Comparison of ENCODE assay signal across 40 cellular contexts in genomic region chr7:126462405-126462804, GRCh38.
"Had no signal": no experiment of that assay in that cellular context is flagged by ENCODE, and none has a peak within 500 bp of the region (broad histone marks: within the 10 kb centered on the region; RNA-seq: fewer than 3 reads in every experiment).

No MANE protein-coding gene starts in this region.

- H3K4me3 Mint-ChIP-seq: activated naive CD4-positive, alpha-beta T cell treated with anti-CD3 and anti-CD28 coated beads for 36 hours; activated naive CD4-positive, alpha-beta T cell treated with anti-CD3 and anti-CD28 coated beads, Interleukin-2, amount 10 ng/mL, durations not matched to agents 7 days and 5 days; activated naive CD4-positive, alpha-beta T cell treated with anti-CD3 and anti-CD28 coated beads, Interleukin-2, amount 50 U/mL, for 24 hours; activated naive CD8-positive, alpha-beta T cell; activated naive CD8-positive, alpha-beta T cell treated with anti-CD3 and anti-CD28 coated beads for 36 hours; activated naive CD8-positive, alpha-beta T cell treated with anti-CD3 and anti-CD28 coated beads, Interleukin-2, amount 10 ng/mL, durations not matched to agents 7 days and 5 days; activated naive CD8-positive, alpha-beta T cell treated with anti-CD3 and anti-CD28 coated beads, Interleukin-2, amount 50 U/mL, for 24 hours; activated T-cell treated with anti-CD3 and anti-CD28 coated beads, Interleukin-2, amount 50 U/mL, for 24 hours; activated T-cell treated with anti-CD3 and anti-CD28 coated beads, Interleukin-2, amount 50 U/mL, for 4 hours; activated T-cell treated with anti-CD3 and anti-CD28 coated beads, Interleukin-2, amount 50 U/mL, for 72 hours; activated T-helper 1 cell treated with anti-CD3 and anti-CD28 coated beads, Interleukin-12 subunit alpha, Interleukin-12 subunit beta, Interleukin-2, Interleukin-4 antibody, amounts not matched to agents 30 ng/mL and 10 ng/mL and 1 ng/mL, durations not matched to agents 14 hours and 24 hours and 36 hours; activated T-helper 17 cell treated with anti-CD3 and anti-CD28 coated beads, Interleukin-2, amount 50 U/mL, for 72 hours; brain; central memory CD8-positive, alpha-beta T cell had no signal

- H3K27ac ChIP-seq: adrenal gland, ascending aorta, body of pancreas, brain microvascular endothelial cell, breast epithelium, cardiac muscle cell had no signal

- H3K36me3 Mint-ChIP-seq: activated naive CD4-positive, alpha-beta T cell treated with anti-CD3 and anti-CD28 coated beads, Interleukin-2, amount 10 ng/mL, durations not matched to agents 7 days and 5 days; activated naive CD4-positive, alpha-beta T cell treated with anti-CD3 and anti-CD28 coated beads, Interleukin-2, amount 50 U/mL, for 24 hours; activated naive CD4-positive, alpha-beta T cell treated with anti-CD3 and anti-CD28 coated beads, Interleukin-2, amount 50 U/mL, for 72 hours; activated naive CD8-positive, alpha-beta T cell; activated naive CD8-positive, alpha-beta T cell treated with anti-CD3 and anti-CD28 coated beads for 36 hours; activated naive CD8-positive, alpha-beta T cell treated with anti-CD3 and anti-CD28 coated beads, Interleukin-2, amount 10 ng/mL, durations not matched to agents 7 days and 5 days; brain had no signal

- ATAC-seq: activated naive CD4-positive, alpha-beta T cell treated with anti-CD3 and anti-CD28 coated beads, Interleukin-2, amount 50 U/mL, for 72 hours; activated naive CD8-positive, alpha-beta T cell treated with anti-CD3 and anti-CD28 coated beads, Interleukin-2, amount 50 U/mL, for 24 hours; activated T-cell treated with anti-CD3 and anti-CD28 coated beads, Interleukin-2, amount 50 U/mL, for 4 hours; activated T-cell treated with anti-CD3 and anti-CD28 coated beads, Interleukin-2, amount 50 U/mL, for 72 hours; activated T-helper 17 cell treated with anti-CD3 and anti-CD28 coated beads, Interleukin-2, amount 50 U/mL, for 72 hours; body of pancreas had no signal

- H3K4me1 Mint-ChIP-seq: activated naive CD4-positive, alpha-beta T cell treated with anti-CD3 and anti-CD28 coated beads, Interleukin-2, amount 10 ng/mL, durations not matched to agents 7 days and 5 days; activated naive CD4-positive, alpha-beta T cell treated with anti-CD3 and anti-CD28 coated beads, Interleukin-2, amount 50 U/mL, for 24 hours; activated naive CD8-positive, alpha-beta T cell treated with anti-CD3 and anti-CD28 coated beads for 36 hours; activated naive CD8-positive, alpha-beta T cell treated with anti-CD3 and anti-CD28 coated beads, Interleukin-2, amount 10 ng/mL, durations not matched to agents 7 days and 5 days; activated naive CD8-positive, alpha-beta T cell treated with anti-CD3 and anti-CD28 coated beads, Interleukin-2, amount 50 U/mL, for 24 hours; activated T-helper 17 cell treated with anti-CD3 and anti-CD28 coated beads, Interleukin-2, amount 50 U/mL, for 72 hours; brain; central memory CD8-positive, alpha-beta T cell had no signal

- H3K27me3 Mint-ChIP-seq: activated naive CD4-positive, alpha-beta T cell treated with anti-CD3 and anti-CD28 coated beads, Interleukin-2, amount 10 ng/mL, durations not matched to agents 7 days and 5 days; activated naive CD4-positive, alpha-beta T cell treated with anti-CD3 and anti-CD28 coated beads, Interleukin-2, amount 50 U/mL, for 24 hours; activated naive CD8-positive, alpha-beta T cell; activated naive CD8-positive, alpha-beta T cell treated with anti-CD3 and anti-CD28 coated beads for 36 hours; activated naive CD8-positive, alpha-beta T cell treated with anti-CD3 and anti-CD28 coated beads, Interleukin-2, amount 10 ng/mL, durations not matched to agents 7 days and 5 days; activated naive CD8-positive, alpha-beta T cell treated with anti-CD3 and anti-CD28 coated beads, Interleukin-2, amount 50 U/mL, for 24 hours; activated T-cell treated with anti-CD3 and anti-CD28 coated beads, Interleukin-2, amount 50 U/mL, for 24 hours; activated T-helper 17 cell treated with anti-CD3 and anti-CD28 coated beads, Interleukin-2, amount 50 U/mL, for 72 hours; brain; central memory CD8-positive, alpha-beta T cell had no signal

- H3K27ac Mint-ChIP-seq: activated naive CD4-positive, alpha-beta T cell treated with anti-CD3 and anti-CD28 coated beads for 36 hours; activated naive CD4-positive, alpha-beta T cell treated with anti-CD3 and anti-CD28 coated beads, Interleukin-2, amount 10 ng/mL, durations not matched to agents 7 days and 5 days; activated naive CD4-positive, alpha-beta T cell treated with anti-CD3 and anti-CD28 coated beads, Interleukin-2, amount 50 U/mL, for 24 hours; activated naive CD4-positive, alpha-beta T cell treated with anti-CD3 and anti-CD28 coated beads, Interleukin-2, amount 50 U/mL, for 72 hours; activated naive CD8-positive, alpha-beta T cell; activated naive CD8-positive, alpha-beta T cell treated with anti-CD3 and anti-CD28 coated beads for 36 hours; activated naive CD8-positive, alpha-beta T cell treated with anti-CD3 and anti-CD28 coated beads, Interleukin-2, amount 10 ng/mL, durations not matched to agents 7 days and 5 days; activated naive CD8-positive, alpha-beta T cell treated with anti-CD3 and anti-CD28 coated beads, Interleukin-2, amount 50 U/mL, for 24 hours; activated T-cell treated with anti-CD3 and anti-CD28 coated beads, Interleukin-2, amount 50 U/mL, for 24 hours; activated T-cell treated with anti-CD3 and anti-CD28 coated beads, Interleukin-2, amount 50 U/mL, for 72 hours; activated T-helper 1 cell treated with anti-CD3 and anti-CD28 coated beads, Interleukin-12 subunit alpha, Interleukin-12 subunit beta, Interleukin-2, Interleukin-4 antibody, amounts not matched to agents 30 ng/mL and 10 ng/mL and 1 ng/mL, durations not matched to agents 14 hours and 24 hours and 36 hours; activated T-helper 17 cell treated with anti-CD3 and anti-CD28 coated beads, Interleukin-2, amount 50 U/mL, for 72 hours; activated T-helper 2 cell treated with anti-CD3 and anti-CD28 coated beads, Interferon-gamma antibody, Interleukin-2, Interleukin-4, amounts not matched to agents 10 μg/mL and 5 μg/mL and 100 μg/mL, durations not matched to agents 14 hours and 24 hours and 36 hours; brain had no signal

- H3K9me3 ChIP-seq: adrenal gland, ascending aorta, body of pancreas, breast epithelium had no signal

- H3K4me1 ChIP-seq: adrenal gland, ascending aorta, body of pancreas, breast epithelium had no signal

- FAIRE-seq: astrocyte, bronchial epithelial cell had no signal

- H3K36me3 ChIP-seq: adrenal gland, ascending aorta, brain microvascular endothelial cell, breast epithelium, cardiac muscle cell had no signal

- H3K4me3 ChIP-seq: adrenal gland, ascending aorta, body of pancreas, breast epithelium, cardiac muscle cell had no signal

- H3K9me3 Mint-ChIP-seq: activated naive CD4-positive, alpha-beta T cell treated with anti-CD3 and anti-CD28 coated beads for 36 hours; activated naive CD4-positive, alpha-beta T cell treated with anti-CD3 and anti-CD28 coated beads, Interleukin-2, amount 10 ng/mL, durations not matched to agents 7 days and 5 days; activated naive CD8-positive, alpha-beta T cell treated with anti-CD3 and anti-CD28 coated beads for 36 hours; activated naive CD8-positive, alpha-beta T cell treated with anti-CD3 and anti-CD28 coated beads, Interleukin-2, amount 10 ng/mL, durations not matched to agents 7 days and 5 days; activated naive CD8-positive, alpha-beta T cell treated with anti-CD3 and anti-CD28 coated beads, Interleukin-2, amount 50 U/mL, for 24 hours; activated T-helper 1 cell treated with anti-CD3 and anti-CD28 coated beads, Interleukin-12 subunit alpha, Interleukin-12 subunit beta, Interleukin-2, Interleukin-4 antibody, amounts not matched to agents 30 ng/mL and 10 ng/mL and 1 ng/mL, durations not matched to agents 14 hours and 24 hours and 36 hours; brain had no signal

- H3K27me3 ChIP-seq: adrenal gland, ascending aorta, body of pancreas, brain microvascular endothelial cell, breast epithelium, cardiac muscle cell had no signal

- DNase-seq: activated effector memory CD4-positive, alpha-beta T cell treated with anti-CD3 and anti-CD28 coated beads, Interleukin-2, amount 50 U/mL, for 16 hours; activated effector memory CD4-positive, alpha-beta T cell treated with Interleukin-2 at 50 U/mL for 16 hours; activated gamma-delta T cell; activated gamma-delta T cell treated with Interleukin-2 at 50 U/mL for 16 hours; activated naive CD4-positive, alpha-beta T cell; activated naive CD4-positive, alpha-beta T cell treated with anti-CD3 and anti-CD28 coated beads for 36 hours; activated naive CD4-positive, alpha-beta T cell treated with anti-CD3 and anti-CD28 coated beads, Interleukin-2, amount 10 ng/mL, durations not matched to agents 7 days and 5 days; activated naive CD4-positive, alpha-beta T cell treated with anti-CD3 and anti-CD28 coated beads, Interleukin-2, amount 50 U/mL, for 16 hours; activated naive CD4-positive, alpha-beta T cell treated with Interleukin-2 at 50 U/mL for 16 hours; activated naive CD8-positive, alpha-beta T cell treated with anti-CD3 and anti-CD28 coated beads for 36 hours; activated naive CD8-positive, alpha-beta T cell treated with anti-CD3 and anti-CD28 coated beads, Interleukin-2, amount 10 ng/mL, durations not matched to agents 7 days and 5 days; activated naive CD8-positive, alpha-beta T cell treated with anti-CD3 and anti-CD28 coated beads, Interleukin-2, amount 50 U/mL, for 24 hours; activated T-cell treated with anti-CD3 and anti-CD28 coated beads, Interleukin-2, amount 50 U/mL, for 1 hour; activated T-cell treated with anti-CD3 and anti-CD28 coated beads, Interleukin-2, amount 50 U/mL, for 24 hours; activated T-cell treated with anti-CD3 and anti-CD28 coated beads, Interleukin-2, amount 50 U/mL, for 4 hours; activated T-cell treated with anti-CD3 and anti-CD28 coated beads, Interleukin-2, amount 50 U/mL, for 48 hours; activated T-cell treated with anti-CD3 and anti-CD28 coated beads, Interleukin-2, amount 50 U/mL, for 72 hours; adrenal gland; amniotic stem cell; amygdala; anterior cingulate cortex; aorta; body of pancreas; brain microvascular endothelial cell; caudate nucleus; central memory CD4-positive, alpha-beta T cell; cerebellar nuclear complex had no signal
